Comparison of ENCODE assay signal across 11 cellular contexts in genomic region chr18:2997846-2998599, GRCh38. TPM values are rescaled to one million over a fixed set of nuclear protein-coding genes. Genes with fewer than 3 reads are reported as not detected.
DNase-seq lines count a peak whose midpoint lies in the region; ATAC-seq and TF ChIP-seq lines count a peak whose summit lies in the region.
"Had no signal": no experiment of that assay in that cellular context is flagged by ENCODE, and none has a peak within 500 bp of the region (broad histone marks: within the 10 kb centered on the region; RNA-seq: fewer than 3 reads in every experiment).

No MANE protein-coding gene starts in this region.

- peak overlapping the region; percentile 84 for H3K27ac ChIP-seq in brain microvascular endothelial cell
- peak overlapping the region; percentile 82 to 93 for H3K27ac ChIP-seq in thoracic aorta

- H3K4me3 ChIP-seq in brain microvascular endothelial cell (ENCODE audit: low read depth, low read length) (no peak overlapping the region), thoracic aorta (peak overlapping the region; percentile 27)

- peak overlapping the region; percentile 29 for H3K4me3 Mint-ChIP-seq in activated CD4-positive, alpha-beta T cell treated with anti-CD3 and anti-CD28 coated beads, Interleukin-2, amount 10 ng/mL, durations not matched to agents 7 days and 5 days

- in situ Hi-C loops in brain microvascular endothelial cell (cut with HindIII; ENCODE audit: low pct_ligation_motif_present, low sequenced_read_pairs) = no loop called here

- DNase-seq in activated CD4-positive, alpha-beta T cell treated with anti-CD3 and anti-CD28 coated beads, Interleukin-2, amount 10 ng/mL, durations not matched to agents 7 days and 5 days = no peak
- no peak for DNase-seq in activated CD4-positive, alpha-beta T cell treated with anti-CD3 and anti-CD28 coated beads, Interleukin-2, amount 50 U/mL, for 48 hours
- no peak for DNase-seq in brain microvascular endothelial cell
- peak; percentile 70 for DNase-seq in medulla oblongata (ENCODE audit: extremely low spot score)
- DNase-seq in thoracic aorta (ENCODE audit: low spot score) = no peak
- no peak for DNase-seq in NCI-H1105 treated with DMSO at 0.1 percent for 48 hours (lab: John Stamatoyannopoulos, UW)
- no peak for DNase-seq in NAMALWA (ENCODE audit: low spot score)
- DNase-seq: ACHN, retina had no signal

- H3K9me3 Mint-ChIP-seq in activated CD4-positive, alpha-beta T cell treated with anti-CD3 and anti-CD28 coated beads, Interleukin-2, amount 10 ng/mL, durations not matched to agents 7 days and 5 days = peaks cover 11% of the 10 kb centered on the region
- H3K9me3 Mint-ChIP-seq: IgD-negative memory B cell had no signal

- H3K27me3 ChIP-seq in brain microvascular endothelial cell (replicated peaks) (no peaks in the 10 kb centered on the region), thoracic aorta (replicated peaks; ENCODE audit: insufficient read depth) (no peaks in the 10 kb centered on the region)

- H3K4me1 Mint-ChIP-seq in activated CD4-positive, alpha-beta T cell treated with anti-CD3 and anti-CD28 coated beads, Interleukin-2, amount 10 ng/mL, durations not matched to agents 7 days and 5 days = peaks cover 84% of the 10 kb centered on the region

- CTCF ChIA-PET in activated CD4-positive, alpha-beta T cell treated with anti-CD3 and anti-CD28 coated beads, Interleukin-2, amount 10 ng/mL, durations not matched to agents 7 days and 5 days (lab: Charles Lee) = interaction anchor here (1.0 to 1.9 kb wide), 8 partner anchors 10 to 249 kb away, joined by 3 to 10 read pairs (median 4); partner anchors contain the start of gene MYL12A

- TF ChIP-seq CTCF in brain microvascular endothelial cell (IDR thresholded peaks at IDR 0.05; ENCODE audit: low read depth, low read length, missing control alignments) = no peak
- no peak for TF ChIP-seq CTCF in thoracic aorta (IDR thresholded peaks at IDR 0.05)

- peak overlapping the region; percentile 85 for H3K27ac Mint-ChIP-seq in activated CD4-positive, alpha-beta T cell treated with anti-CD3 and anti-CD28 coated beads, Interleukin-2, amount 10 ng/mL, durations not matched to agents 7 days and 5 days

- H3K4me1 ChIP-seq in thoracic aorta (ENCODE audit: control insufficient read depth in 1 of 2, low read depth in 2 of 2) = peaks cover 55 to 81% of the 10 kb centered on the region in 2 donors

- no peaks in the 10 kb centered on the region for H3K9me3 ChIP-seq in thoracic aorta

- peaks cover 40% of the 10 kb centered on the region for H3K36me3 Mint-ChIP-seq in activated CD4-positive, alpha-beta T cell treated with anti-CD3 and anti-CD28 coated beads, Interleukin-2, amount 10 ng/mL, durations not matched to agents 7 days and 5 days (ENCODE audit: low read depth)

- peak; percentile 47 for ATAC-seq in thoracic aorta (ENCODE audit: insufficient number of reproducible peaks, low FRiP score, low read depth)
- no peak for ATAC-seq in HG03097 (IDR thresholded peaks at IDR 0.05; ENCODE audit: low FRiP score, unreplicated experiment)

- H3K27me3 Mint-ChIP-seq in activated CD4-positive, alpha-beta T cell treated with anti-CD3 and anti-CD28 coated beads, Interleukin-2, amount 10 ng/mL, durations not matched to agents 7 days and 5 days = no peaks in the 10 kb centered on the region
- H3K27me3 Mint-ChIP-seq: IgD-negative memory B cell had no signal

- POLR2A ChIA-PET in activated CD4-positive, alpha-beta T cell treated with anti-CD3 and anti-CD28 coated beads, Interleukin-2, amount 10 ng/mL, durations not matched to agents 7 days and 5 days (lab: Charles Lee) = interaction anchor here (0.5 to 1.5 kb wide), 5 partner anchors 12 to 67 kb away, joined by 3 to 5 read pairs (median 3); no protein-coding TSS in a partner anchor

- H3K36me3 ChIP-seq in brain microvascular endothelial cell (replicated peaks) = no peaks in the 10 kb centered on the region
- no peaks in the 10 kb centered on the region for H3K36me3 ChIP-seq in thoracic aorta

RNA-seq across cellular contexts. Expression of gene LPIN2, which starts 14.9 kb away (rescaled TPM):
- 100 to 1,000 TPM in 1 of 2 experiments, 10 to 100 TPM in 1; 99.6 to 106 TPM for total RNA-seq in activated CD4-positive, alpha-beta T cell treated with anti-CD3 and anti-CD28 coated beads, Interleukin-2, amount 10 ng/mL, durations not matched to agents 7 days and 5 days
- total RNA-seq in thoracic aorta = 10 to 100 TPM; 30.6 to 42.3 TPM
